In the genomic region with DNA sequence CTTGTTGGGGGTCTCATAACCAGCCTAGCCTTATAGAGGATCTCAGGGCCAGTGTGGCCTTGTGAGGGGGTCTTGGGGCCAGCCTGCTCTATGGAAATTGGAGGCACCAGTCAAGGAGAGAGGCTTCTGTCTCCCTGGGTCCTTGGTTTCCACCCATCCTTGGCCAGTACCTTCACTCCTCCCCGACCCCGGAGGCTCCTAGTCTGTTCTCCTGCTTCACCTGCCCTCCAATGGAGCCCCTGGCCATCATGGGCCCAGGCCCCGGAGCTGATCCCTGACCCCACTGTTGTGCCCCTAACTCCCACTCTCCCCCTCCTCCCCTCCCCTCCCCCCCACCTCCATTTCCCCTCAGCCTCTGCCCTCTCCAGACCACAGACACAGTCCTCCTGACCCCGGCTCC, we compare ENCODE assay signal across 20 cellular contexts. TPM values are rescaled to one million over a fixed set of nuclear protein-coding genes. Genes with fewer than 3 reads are reported as not detected.
DNase-seq lines count a peak whose midpoint lies in the region; ATAC-seq and TF ChIP-seq lines count a peak whose summit lies in the region.
"Had no signal": no experiment of that assay in that cellular context is flagged by ENCODE, and none has a peak within 500 bp of the region (broad histone marks: within the 10 kb centered on the region; RNA-seq: fewer than 3 reads in every experiment).

No MANE protein-coding gene starts in this region.

- H3K27ac ChIP-seq in heart left ventricle (no peak overlapping the region), right atrium auricular region (no peak overlapping the region), adrenal gland (no peak overlapping the region), neuronal stem cell (replicated peaks; ENCODE audit: low read length) (no peak overlapping the region)

- H3K27me3 ChIP-seq in heart left ventricle, result peaks cover 0 to 8% (median 0%) of the 10 kb centered on the region in 9 donors
- H3K27me3 ChIP-seq in right atrium auricular region, result peaks cover 0 to 3% of the 10 kb centered on the region in 2 donors
- no peaks in the 10 kb centered on the region for H3K27me3 ChIP-seq in adrenal gland
- peaks cover 0 to 35% (median 0%) of the 10 kb centered on the region in 3 experiments for H3K27me3 ChIP-seq in neuronal stem cell (ENCODE audit: control insufficient read depth in 3 of 3, insufficient read depth in 3 of 3, low read depth in 1 of 3, low read length in 3 of 3)

- ATAC-seq in heart left ventricle (no peak), GM18907 (IDR thresholded peaks at IDR 0.05; ENCODE audit: unreplicated experiment) (no peak)
- ATAC-seq: esophagus mucosa had no signal

- H2BK5ac ChIP-seq in neuronal stem cell (ENCODE audit: low read length), result no peak overlapping the region

- H3K9ac ChIP-seq in neuronal stem cell (ENCODE audit: low read depth, low read length, poor library complexity), result peak overlapping the region; percentile 44

- WGBS in heart left ventricle, 4 donors, result 79 to 91% (median 86%) methylated on average over 4 of the region's 4 CpGs
- WGBS in adrenal gland, 4 donors, result 85 to 100% (median 91%) methylated on average over 1 to 4 of the region's 4 CpGs
- no CpG with 5 or more reads among the region's 4 CpGs for WGBS in neuronal stem cell (ENCODE audit: extremely low coverage in 2 of 2, insufficient read length in 2 of 2, insufficient replicate concordance in 1 of 2), 2 donors

- no peaks in the 10 kb centered on the region for H3K36me3 ChIP-seq in heart left ventricle
- no peaks in the 10 kb centered on the region for H3K36me3 ChIP-seq in right atrium auricular region
- no peaks in the 10 kb centered on the region for H3K36me3 ChIP-seq in adrenal gland (replicated peaks in 1 of 2)
- H3K36me3 ChIP-seq in neuronal stem cell (replicated peaks in 1 of 2; ENCODE audit: control insufficient read depth in 2 of 2, insufficient read depth in 2 of 2, low read length in 2 of 2), result no peaks in the 10 kb centered on the region

- H3K14ac ChIP-seq in neuronal stem cell (ENCODE audit: low read length), result no peak overlapping the region

- no peak overlapping the region for H3K4me2 ChIP-seq in neuronal stem cell (ENCODE audit: insufficient read depth, low read length, poor library complexity, severe bottlenecking)

- no peak overlapping the region for H4K91ac ChIP-seq in neuronal stem cell (ENCODE audit: low read depth, low read length, poor library complexity)

- no peak overlapping the region for H2BK120ac ChIP-seq in neuronal stem cell (ENCODE audit: low read depth, low read length)

- peak overlapping the region; percentile 81 for H2AK5ac ChIP-seq in neuronal stem cell (ENCODE audit: low read depth, low read length)

- no peaks in the 10 kb centered on the region for H3K79me1 ChIP-seq in neuronal stem cell (ENCODE audit: low read depth, low read length)

- H2BK12ac ChIP-seq in neuronal stem cell (ENCODE audit: low read length), result no peak overlapping the region

- H2BK15ac ChIP-seq in neuronal stem cell (ENCODE audit: low read length), result no peak overlapping the region

- DNase-seq in heart left ventricle (peak; percentile 2 to 40 (median 6)), right atrium auricular region (ENCODE audit: low spot score) (no peak), adrenal gland (peak in 4 of 7 donors; percentile 3 to 10 (median 4)), neuronal stem cell (ENCODE audit: low spot score) (no peak), ureter (ENCODE audit: low spot score) (peak; percentile 26), GM03348 (ENCODE audit: low spot score) (no peak)
- DNase-seq: CD4-positive, CD25-positive, alpha-beta regulatory T cell; effector CD8-positive, alpha-beta T cell; GOT3; Kasumi-1; NCI-H1048; NCI-H2029; NCI-H226; nucleus accumbens; OCI-M1; retina; SHP77; SW 1271 had no signal

- no peak overlapping the region for H3K4ac ChIP-seq in neuronal stem cell (ENCODE audit: low read length)

- H3K4me1 ChIP-seq in heart left ventricle (no peaks in the 10 kb centered on the region), right atrium auricular region (no peaks in the 10 kb centered on the region), adrenal gland (replicated peaks in 1 of 2) (no peaks in the 10 kb centered on the region), neuronal stem cell (ENCODE audit: control insufficient read depth in 2 of 2, insufficient read depth in 1 of 2, low read depth in 1 of 2, low read length in 2 of 2) (no peaks in the 10 kb centered on the region)

- no peak overlapping the region for H3K23ac ChIP-seq in neuronal stem cell (ENCODE audit: low read depth, low read length, poor library complexity)

- TF ChIP-seq POLR2A in heart left ventricle (IDR thresholded peaks at IDR 0.05) (no peak), adrenal gland (IDR thresholded peaks at IDR 0.05) (no peak)

- no peak overlapping the region for H2AFZ ChIP-seq in neuronal stem cell (ENCODE audit: low read length)

- intact Hi-C loops in heart left ventricle (cut with DNase I) (no loop called here), adrenal gland (cut with DNase I) (no loop called here)

- no peak for TF ChIP-seq CTCF in heart left ventricle (IDR thresholded peaks at IDR 0.05)
- no peak for TF ChIP-seq CTCF in right atrium auricular region (IDR thresholded peaks at IDR 0.05)
- no peak for TF ChIP-seq CTCF in adrenal gland (IDR thresholded peaks at IDR 0.05)

- no peak overlapping the region for H4K8ac ChIP-seq in neuronal stem cell (ENCODE audit: low read depth, low read length)

- H3K18ac ChIP-seq in neuronal stem cell (ENCODE audit: low read length), result no peak overlapping the region

- peaks cover 0 to 24% (median 15%) of the 10 kb centered on the region in 12 donors for H3K9me3 ChIP-seq in heart left ventricle
- H3K9me3 ChIP-seq in right atrium auricular region, result peaks cover 0 to 22% of the 10 kb centered on the region in 2 donors
- no peaks in the 10 kb centered on the region for H3K9me3 ChIP-seq in adrenal gland (replicated peaks in 1 of 3)
- H3K9me3 ChIP-seq in neuronal stem cell (replicated peaks in 1 of 2; ENCODE audit: control insufficient read depth in 2 of 2, insufficient read depth in 1 of 2, low read depth in 1 of 2, low read length in 2 of 2), result peaks cover 0 to 2% of the 10 kb centered on the region in 2 donors

- no peak overlapping the region for H3K4me3 ChIP-seq in heart left ventricle
- H3K4me3 ChIP-seq in right atrium auricular region, result no peak overlapping the region
- no peak overlapping the region for H3K4me3 ChIP-seq in adrenal gland
- H3K4me3 ChIP-seq in neuronal stem cell (ENCODE audit: low read length in 2 of 2), result no peak overlapping the region

RNA-seq across cellular contexts. Expression of a gene that starts 29.7 kb away (rescaled TPM):
- total RNA-seq in heart left ventricle (1 to 10 TPM in 6 of 9 donors, under 1 TPM in 3; 0.49 to 5.1 (median 1.4) TPM), right atrium auricular region (1 to 10 TPM; 2.9 to 3.0 TPM), adrenal gland (1 to 10 TPM; 1.0 to 8.1 (median 2.4) TPM), ureter (4.0 TPM)
- polyA plus RNA-seq in heart left ventricle (under 1 TPM; 0.14 to 0.42 TPM), adrenal gland (10 to 100 TPM in 1 of 3 donors, 1 to 10 TPM in 1, under 1 TPM in 1; 0.98 to 11.3 (median 2.0) TPM)
- polyA plus RNA-seq in neuronal stem cell (2013, experiment 1 of 2), result 3.5 TPM
- polyA plus RNA-seq in neuronal stem cell (2013, experiment 2 of 2), result 3.6 TPM

Comparison
In these comparisons a context has a peak if more than half of its experiments do, and no peak if none do; other contexts are left out.
1. DNase-seq: peak in heart left ventricle (5 of 5), adrenal gland (4 of 7) and ureter (single experiment); none in right atrium auricular region (single experiment), neuronal stem cell (single experiment) and GM03348 (single experiment).